Comparison of ENCODE assay signal across 12 cellular contexts in the genomic region with DNA sequence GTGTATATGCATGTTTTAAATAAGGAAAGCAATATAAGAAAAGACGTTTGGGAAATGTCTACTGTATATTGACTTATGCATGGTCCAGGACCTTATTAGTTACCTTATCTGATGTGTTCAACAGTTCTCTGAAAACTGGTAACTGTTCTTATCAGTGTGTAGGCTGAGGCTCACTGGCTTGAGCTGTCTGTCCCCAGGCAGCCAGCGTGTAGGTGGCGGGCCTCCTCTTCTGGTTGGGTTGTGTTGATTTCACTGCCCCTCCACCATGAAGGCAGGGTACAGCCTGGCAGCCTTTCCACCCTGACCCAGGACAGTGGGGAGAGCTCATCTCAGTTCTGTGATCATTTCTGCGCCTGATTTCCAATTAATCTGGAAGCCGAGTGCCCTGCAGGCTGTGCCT. TPM values are rescaled to one million over a fixed set of nuclear protein-coding genes. Genes with fewer than 3 reads are reported as not detected.
DNase-seq lines count a peak whose midpoint lies in the region; ATAC-seq, FAIRE-seq and TF ChIP-seq lines count a peak whose summit lies in the region.
"Had no signal": no experiment of that assay in that cellular context is flagged by ENCODE, and none has a peak within 500 bp of the region (broad histone marks: within the 10 kb centered on the region; RNA-seq: fewer than 3 reads in every experiment).

No MANE protein-coding gene starts in this region.

- H3K4me3 ChIP-seq in stomach, result no peak overlapping the region
- no peak overlapping the region for H3K4me3 ChIP-seq in GM23338
- no peak overlapping the region for H3K4me3 ChIP-seq in pancreas

- ATAC-seq in activated CD8-positive, alpha-beta memory T cell treated with anti-CD3 and anti-CD28 coated beads, Interleukin-2, amount 10 ng/mL, durations not matched to agents 7 days and 5 days, result peak; percentile 77
- ATAC-seq in HG02938 (IDR thresholded peaks at IDR 0.05; ENCODE audit: unreplicated experiment) (peak; percentile 48), GM23338 (no peak), pancreas (no peak)

- no peaks in the 10 kb centered on the region for H3K79me2 ChIP-seq in GM23338 (replicated peaks; ENCODE audit: insufficient read depth)

- H3K9me3 Mint-ChIP-seq in activated CD8-positive, alpha-beta memory T cell treated with anti-CD3 and anti-CD28 coated beads, Interleukin-2, amount 10 ng/mL, durations not matched to agents 7 days and 5 days (ENCODE audit: low read depth), result no peaks in the 10 kb centered on the region
- H3K9me3 Mint-ChIP-seq in GM23338, result 0 out of 3 replicates have a peak, but pooled peaks cover under 1% of the 10 kb centered on the region

- H3K27me3 ChIP-seq in stomach (no peaks in the 10 kb centered on the region), GM23338 (ENCODE audit: insufficient read depth) (no peaks in the 10 kb centered on the region), pancreas (no peaks in the 10 kb centered on the region)

- H3K27me3 Mint-ChIP-seq in activated CD8-positive, alpha-beta memory T cell treated with anti-CD3 and anti-CD28 coated beads, Interleukin-2, amount 10 ng/mL, durations not matched to agents 7 days and 5 days, result no peaks in the 10 kb centered on the region
- H3K27me3 Mint-ChIP-seq in GM23338 (ENCODE audit: insufficient read depth, low read depth, poor library complexity), result peaks cover 8% of the 10 kb centered on the region

- H3K4me1 Mint-ChIP-seq in activated CD8-positive, alpha-beta memory T cell treated with anti-CD3 and anti-CD28 coated beads, Interleukin-2, amount 10 ng/mL, durations not matched to agents 7 days and 5 days, result peaks cover 77% of the 10 kb centered on the region
- H3K4me1 Mint-ChIP-seq in GM23338, result peaks cover 5% of the 10 kb centered on the region

- FAIRE-seq in pancreas (lab: Jason Lieb, UNC), result no peak
- FAIRE-seq: urothelium cell line had no signal

- CTCF ChIA-PET in activated CD8-positive, alpha-beta memory T cell treated with anti-CD3 and anti-CD28 coated beads, Interleukin-2, amount 10 ng/mL, durations not matched to agents 7 days and 5 days (lab: Charles Lee), result interaction anchor here (0.8 to 6.8 kb wide), 15 partner anchors 12 to 219 kb away, joined by 3 to 38 read pairs (median 4); no protein-coding TSS in a partner anchor

- WGBS in stomach, 5 donors, result 54 to 78% (median 70%) methylated on average over 5 of the region's 5 CpGs
- WGBS in pancreas, 2 donors, result 81 to 83% methylated on average over 5 of the region's 5 CpGs

- H3K4me1 ChIP-seq in stomach (peaks cover 0 to 15% (median 5%) of the 10 kb centered on the region in 4 donors), GM23338 (ENCODE audit: insufficient read depth) (no peaks in the 10 kb centered on the region), pancreas (no peaks in the 10 kb centered on the region)

- no peaks in the 10 kb centered on the region for H3K36me3 Mint-ChIP-seq in activated CD8-positive, alpha-beta memory T cell treated with anti-CD3 and anti-CD28 coated beads, Interleukin-2, amount 10 ng/mL, durations not matched to agents 7 days and 5 days
- H3K36me3 Mint-ChIP-seq in GM23338 (ENCODE audit: low read depth), result no peaks in the 10 kb centered on the region

- H3K9me3 ChIP-seq in stomach (no peaks in the 10 kb centered on the region), pancreas (no peaks in the 10 kb centered on the region)

- H4K20me1 ChIP-seq in GM23338 (replicated peaks; ENCODE audit: insufficient read depth), result no peaks in the 10 kb centered on the region

- no peak for TF ChIP-seq POLR2A in stomach (IDR thresholded peaks at IDR 0.05)

- intact Hi-C loops in stomach (cut with DNase I; ENCODE audit: low total_unique reads), result no loop called here
- intact Hi-C loops in pancreas (cut with DNase I), result no loop called here

- peak overlapping the region; percentile 97 for H3K27ac Mint-ChIP-seq in activated CD8-positive, alpha-beta memory T cell treated with anti-CD3 and anti-CD28 coated beads, Interleukin-2, amount 10 ng/mL, durations not matched to agents 7 days and 5 days
- H3K27ac Mint-ChIP-seq in GM23338, result no peak overlapping the region

- peak overlapping the region; percentile 51 for H3K4me3 Mint-ChIP-seq in activated CD8-positive, alpha-beta memory T cell treated with anti-CD3 and anti-CD28 coated beads, Interleukin-2, amount 10 ng/mL, durations not matched to agents 7 days and 5 days
- no peak overlapping the region for H3K4me3 Mint-ChIP-seq in GM23338

- peak overlapping the region; percentile 1 to 55 (median 29) for H3K27ac ChIP-seq in stomach
- no peak overlapping the region for H3K27ac ChIP-seq in GM23338 (ENCODE audit: low read depth)
- no peak overlapping the region for H3K27ac ChIP-seq in pancreas

- DNase-seq in activated CD8-positive, alpha-beta memory T cell treated with anti-CD3 and anti-CD28 coated beads, Interleukin-2, amount 10 ng/mL, durations not matched to agents 7 days and 5 days, result peak; percentile 73
- no peak for DNase-seq in activated CD8-positive, alpha-beta memory T cell treated with anti-CD3 and anti-CD28 coated beads, Interleukin-2, amount 50 U/mL, for 48 hours
- DNase-seq in activated T-helper 9 cell treated with anti-CD3 and anti-CD28 coated beads, Interleukin-2, amount 50 U/mL, for 16 hours (ENCODE audit: low read depth), result peak; percentile 23
- DNase-seq in stomach (no peak), GM23338 (ENCODE audit: low spot score) (no peak), pancreas (no peak), DMS 273 treated with DMSO at 0.1 percent for 48 hours (lab: John Stamatoyannopoulos, UW) (no peak)
- DNase-seq: aorta, NCI-H345, nucleus accumbens had no signal

- TF ChIP-seq CTCF in stomach (IDR thresholded peaks at IDR 0.05) (no peak), GM23338 (conservative IDR thresholded peaks at IDR 0.05; ENCODE audit: low read depth in 2 of 2) (no peak), pancreas (IDR thresholded peaks at IDR 0.05) (no peak)

- H3K36me3 ChIP-seq in stomach (no peaks in the 10 kb centered on the region), GM23338 (ENCODE audit: insufficient read depth) (no peaks in the 10 kb centered on the region), pancreas (no peaks in the 10 kb centered on the region)

- H3K9me2 ChIP-seq in GM23338 (ENCODE audit: insufficient read depth), result no peaks in the 10 kb centered on the region

- no peak overlapping the region for H3K4me2 ChIP-seq in GM23338

- no peak overlapping the region for H2AFZ ChIP-seq in GM23338

- no peak for TF ChIP-seq EP300 in stomach (IDR thresholded peaks at IDR 0.05)

- no peaks in the 10 kb centered on the region for H3F3A ChIP-seq in GM23338 (replicated peaks; ENCODE audit: low read depth)

TF ChIP-seq in GM23338, 12 proteins besides CTCF, POLR2A, EP300 and RAD21 (continues in another document):
- TF ChIP-seq ZNF114 (CRISPR knock-in tag; IDR thresholded peaks at IDR 0.05) (no peak), CREB1 (CRISPR knock-in tag; IDR thresholded peaks at IDR 0.05; ENCODE audit: low read depth) (no peak)

RNA-seq across cellular contexts. Expression of a gene that starts 38.7 kb away (rescaled TPM):
- total RNA-seq in activated CD8-positive, alpha-beta memory T cell treated with anti-CD3 and anti-CD28 coated beads, Interleukin-2, amount 10 ng/mL, durations not matched to agents 7 days and 5 days, result 100 to 1,000 TPM; 408 to 525 TPM
- total RNA-seq in stomach, result 10 to 100 TPM; 11.1 to 43.3 (median 28.8) TPM
- 10 to 100 TPM in 1 of 3 donors, 1 to 10 TPM in 2; 4.9 to 10.9 (median 8.4) TPM for polyA plus RNA-seq in stomach
- total RNA-seq in GM23338 (2014; rRNA removed; shearing (Covaris generic)), result 48.0 and 63.0 TPM in 2 replicates
- 17.1 and 19.3 TPM in 2 replicates for polyA plus RNA-seq in GM23338 (2016; fragmentation: Nextera tagmentation; extraction: Ambion mirVana)
- 10 to 100 TPM in 5 of 6 donors, 1 to 10 TPM in 1; 7.1 to 29.7 (median 13.0) TPM for total RNA-seq in pancreas
- 10 to 100 TPM in 1 of 2 donors, 1 to 10 TPM in 1; 7.8 to 10.4 TPM for polyA plus RNA-seq in pancreas

Comparison
In these comparisons a context has a peak if more than half of its experiments do, and no peak if none do; other contexts are left out.
1. DNase-seq: peak in activated CD8-positive, alpha-beta memory T cell treated with anti-CD3 and anti-CD28 coated beads, Interleukin-2, amount 10 ng/mL, durations not matched to agents 7 days and 5 days (single experiment) and activated T-helper 9 cell treated with anti-CD3 and anti-CD28 coated beads, Interleukin-2, amount 50 U/mL, for 16 hours (single experiment); none in activated CD8-positive, alpha-beta memory T cell treated with anti-CD3 and anti-CD28 coated beads, Interleukin-2, amount 50 U/mL, for 48 hours (single experiment), stomach (single experiment), GM23338 (single experiment), pancreas (0 of 6) and DMS 273 treated with DMSO at 0.1 percent for 48 hours (single experiment).
2. ATAC-seq: peak in activated CD8-positive, alpha-beta memory T cell treated with anti-CD3 and anti-CD28 coated beads, Interleukin-2, amount 10 ng/mL, durations not matched to agents 7 days and 5 days (single experiment) and HG02938 (single experiment); none in GM23338 (single experiment) and pancreas (0 of 4).
3. H3K27ac ChIP-seq: peak in stomach (5 of 5); none in GM23338 (single experiment) and pancreas (0 of 4).